1 cellular context compared by ENCODE assay signal in genomic region chr12:96452271-96452922, GRCh38.
TF ChIP-seq lines count a peak whose summit lies in the region.

No MANE protein-coding gene starts in this region.

TF ChIP-seq in SK-N-SH treated with all-trans-retinoic acid at 6 μM for 48 hours, 23 proteins besides CTCF, POLR2A, EP300 and RAD21 (continued from another document):
- TF ChIP-seq, protein P1, sequence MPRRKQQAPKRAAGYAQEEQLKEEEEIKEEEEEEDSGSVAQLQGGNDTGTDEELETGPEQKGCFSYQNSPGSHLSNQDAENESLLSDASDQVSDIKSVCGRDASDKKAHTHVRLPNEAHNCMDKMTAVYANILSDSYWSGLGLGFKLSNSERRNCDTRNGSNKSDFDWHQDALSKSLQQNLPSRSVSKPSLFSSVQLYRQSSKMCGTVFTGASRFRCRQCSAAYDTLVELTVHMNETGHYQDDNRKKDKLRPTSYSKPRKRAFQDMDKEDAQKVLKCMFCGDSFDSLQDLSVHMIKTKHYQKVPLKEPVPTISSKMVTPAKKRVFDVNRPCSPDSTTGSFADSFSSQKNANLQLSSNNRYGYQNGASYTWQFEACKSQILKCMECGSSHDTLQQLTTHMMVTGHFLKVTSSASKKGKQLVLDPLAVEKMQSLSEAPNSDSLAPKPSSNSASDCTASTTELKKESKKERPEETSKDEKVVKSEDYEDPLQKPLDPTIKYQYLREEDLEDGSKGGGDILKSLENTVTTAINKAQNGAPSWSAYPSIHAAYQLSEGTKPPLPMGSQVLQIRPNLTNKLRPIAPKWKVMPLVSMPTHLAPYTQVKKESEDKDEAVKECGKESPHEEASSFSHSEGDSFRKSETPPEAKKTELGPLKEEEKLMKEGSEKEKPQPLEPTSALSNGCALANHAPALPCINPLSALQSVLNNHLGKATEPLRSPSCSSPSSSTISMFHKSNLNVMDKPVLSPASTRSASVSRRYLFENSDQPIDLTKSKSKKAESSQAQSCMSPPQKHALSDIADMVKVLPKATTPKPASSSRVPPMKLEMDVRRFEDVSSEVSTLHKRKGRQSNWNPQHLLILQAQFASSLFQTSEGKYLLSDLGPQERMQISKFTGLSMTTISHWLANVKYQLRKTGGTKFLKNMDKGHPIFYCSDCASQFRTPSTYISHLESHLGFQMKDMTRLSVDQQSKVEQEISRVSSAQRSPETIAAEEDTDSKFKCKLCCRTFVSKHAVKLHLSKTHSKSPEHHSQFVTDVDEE (CRISPR knock-in tag; IDR thresholded peaks at IDR 0.05), result no peak
- TF ChIP-seq ZNF565 (CRISPR knock-in tag; conservative IDR thresholded peaks at IDR 0.05; ENCODE audit: low read depth) (no peak), ESRRG (CRISPR knock-in tag; IDR thresholded peaks at IDR 0.05) (no peak), ZNF70 (CRISPR knock-in tag; IDR thresholded peaks at IDR 0.05) (no peak), TOX (CRISPR knock-in tag; IDR thresholded peaks at IDR 0.05; ENCODE audit: borderline replicate concordance) (no peak), TCF4 (CRISPR knock-in tag; IDR thresholded peaks at IDR 0.05; ENCODE audit: borderline replicate concordance) (no peak), GLIS3 (CRISPR knock-in tag; IDR thresholded peaks at IDR 0.05) (no peak)
